1 cellular context compared by ENCODE assay signal in the genomic region with DNA sequence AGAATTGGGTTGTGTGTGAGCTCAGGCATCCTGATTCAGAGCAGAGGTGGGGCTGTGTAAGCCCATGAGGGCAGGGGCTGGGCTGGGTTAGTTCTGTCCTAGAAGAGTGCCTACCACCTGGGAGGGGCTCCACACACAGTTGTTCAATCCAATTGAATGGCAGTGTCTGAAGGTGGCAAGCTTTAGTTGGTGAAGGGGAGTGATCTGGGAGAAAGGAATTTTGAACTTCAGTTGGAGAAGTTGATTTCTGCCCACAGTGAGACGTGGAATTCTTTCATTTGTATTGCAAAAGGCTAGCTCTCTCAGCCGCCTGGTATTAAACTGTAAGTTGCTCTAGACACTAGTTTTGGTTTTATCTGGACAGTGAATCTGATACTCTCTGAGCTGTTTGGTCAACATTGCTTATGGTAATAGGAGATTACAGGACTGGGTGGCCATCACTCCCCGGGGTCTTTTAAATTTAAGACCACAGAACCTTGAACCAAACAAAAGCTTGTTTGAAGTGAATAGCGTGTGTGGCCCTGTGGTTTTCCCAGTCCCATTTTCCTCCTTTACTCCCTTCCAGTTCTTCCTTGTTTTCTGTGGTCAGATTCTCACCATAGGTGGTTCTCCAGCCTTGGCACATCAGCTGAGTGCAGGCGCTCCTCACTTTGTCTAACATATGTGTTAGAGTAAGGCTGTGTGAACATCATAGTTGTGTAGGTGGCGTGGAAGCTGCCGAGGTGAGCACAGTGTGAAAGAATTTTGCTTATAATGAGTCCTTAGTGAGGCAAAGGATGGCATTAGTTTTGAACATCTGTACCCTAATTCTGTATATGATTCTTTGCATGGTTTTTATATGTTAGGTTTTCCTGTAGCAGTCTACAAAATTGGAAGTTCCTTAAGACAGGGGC.
TF ChIP-seq lines count a peak whose summit lies in the region.

No MANE protein-coding gene starts in this region.

TF ChIP-seq in HepG2, 621 proteins besides CTCF, POLR2A, EP300 and RAD21 (continued from another document):
- TF ChIP-seq ERF (CRISPR knock-in tag; IDR thresholded peaks at IDR 0.05) (no peak), SRSF4 (IDR thresholded peaks at IDR 0.05; ENCODE audit: low read depth, low read length, poor library complexity, severe bottlenecking) (no peak), FOXK1 (CRISPR knock-in tag; IDR thresholded peaks at IDR 0.05; ENCODE audit: borderline replicate concordance, low read depth) (no peak), ZNF619 (CRISPR knock-in tag; IDR thresholded peaks at IDR 0.05) (no peak), ZNF17 (CRISPR knock-in tag; IDR thresholded peaks at IDR 0.05) (no peak), IKZF1 (IDR thresholded peaks at IDR 0.05) (no peak)
- TF ChIP-seq, protein P1, sequence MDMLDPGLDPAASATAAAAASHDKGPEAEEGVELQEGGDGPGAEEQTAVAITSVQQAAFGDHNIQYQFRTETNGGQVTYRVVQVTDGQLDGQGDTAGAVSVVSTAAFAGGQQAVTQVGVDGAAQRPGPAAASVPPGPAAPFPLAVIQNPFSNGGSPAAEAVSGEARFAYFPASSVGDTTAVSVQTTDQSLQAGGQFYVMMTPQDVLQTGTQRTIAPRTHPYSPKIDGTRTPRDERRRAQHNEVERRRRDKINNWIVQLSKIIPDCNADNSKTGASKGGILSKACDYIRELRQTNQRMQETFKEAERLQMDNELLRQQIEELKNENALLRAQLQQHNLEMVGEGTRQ (IDR thresholded peaks at IDR 0.05; ENCODE audit: low read depth, low read length), result no peak
- TF ChIP-seq, protein P1 (CRISPR knock-in tag; IDR thresholded peaks at IDR 0.05; ENCODE audit: borderline replicate concordance), result no peak
- TF ChIP-seq, protein P2, sequence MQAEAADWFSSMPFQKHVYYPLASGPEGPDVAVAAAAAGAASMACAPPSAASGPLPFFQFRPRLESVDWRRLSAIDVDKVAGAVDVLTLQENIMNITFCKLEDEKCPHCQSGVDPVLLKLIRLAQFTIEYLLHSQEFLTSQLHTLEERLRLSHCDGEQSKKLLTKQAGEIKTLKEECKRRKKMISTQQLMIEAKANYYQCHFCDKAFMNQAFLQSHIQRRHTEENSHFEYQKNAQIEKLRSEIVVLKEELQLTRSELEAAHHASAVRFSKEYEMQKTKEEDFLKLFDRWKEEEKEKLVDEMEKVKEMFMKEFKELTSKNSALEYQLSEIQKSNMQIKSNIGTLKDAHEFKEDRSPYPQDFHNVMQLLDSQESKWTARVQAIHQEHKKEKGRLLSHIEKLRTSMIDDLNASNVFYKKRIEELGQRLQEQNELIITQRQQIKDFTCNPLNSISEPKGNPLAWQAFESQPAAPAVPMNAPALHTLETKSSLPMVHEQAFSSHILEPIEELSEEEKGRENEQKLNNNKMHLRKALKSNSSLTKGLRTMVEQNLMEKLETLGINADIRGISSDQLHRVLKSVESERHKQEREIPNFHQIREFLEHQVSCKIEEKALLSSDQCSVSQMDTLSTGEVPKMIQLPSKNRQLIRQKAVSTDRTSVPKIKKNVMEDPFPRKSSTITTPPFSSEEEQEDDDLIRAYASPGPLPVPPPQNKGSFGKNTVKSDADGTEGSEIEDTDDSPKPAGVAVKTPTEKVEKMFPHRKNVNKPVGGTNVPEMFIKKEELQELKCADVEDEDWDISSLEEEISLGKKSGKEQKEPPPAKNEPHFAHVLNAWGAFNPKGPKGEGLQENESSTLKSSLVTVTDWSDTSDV (CRISPR knock-in tag; IDR thresholded peaks at IDR 0.05), result no peak
- TF ChIP-seq, protein P3, sequence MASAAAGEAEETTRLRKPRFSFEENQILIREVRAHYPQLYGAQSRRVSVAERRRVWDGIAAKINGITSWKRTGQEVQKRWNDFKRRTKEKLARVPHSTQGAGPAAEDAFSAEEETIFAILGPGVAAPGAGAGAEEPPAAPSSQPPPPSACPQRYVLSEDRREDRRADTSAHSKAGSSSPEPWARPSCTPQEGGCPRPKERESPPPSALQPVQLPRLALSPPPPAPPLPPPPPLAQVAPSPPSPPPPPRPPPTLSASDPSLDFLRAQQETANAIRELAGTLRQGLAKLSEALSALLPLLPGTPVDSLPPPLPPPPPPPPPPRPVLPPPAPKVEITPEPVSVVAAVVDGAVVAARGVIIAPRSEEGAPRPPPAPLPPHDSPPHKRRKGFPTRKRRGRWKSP (CRISPR knock-in tag; IDR thresholded peaks at IDR 0.05), result no peak
